In genomic region chr5:164139423-164139822, GRCh38 we compare ENCODE assay signal across 14 cellular contexts.
"Had no signal": no experiment of that assay in that cellular context is flagged by ENCODE, and none has a peak within 500 bp of the region (broad histone marks: within the 10 kb centered on the region; RNA-seq: fewer than 3 reads in every experiment).

No MANE protein-coding gene starts in this region.

- H3K4me3 ChIP-seq: coronary artery, esophagus muscularis mucosa, left lung, neural progenitor cell, ovary, stomach had no signal

- H3K4me1 ChIP-seq: esophagus muscularis mucosa, left lung, neural progenitor cell, stomach had no signal

- H3K27me3 ChIP-seq: brain microvascular endothelial cell, esophagus muscularis mucosa, left lung, neural progenitor cell, ovary, stomach had no signal

- H3K9me3 ChIP-seq: esophagus muscularis mucosa, left lung, ovary, stomach had no signal

- H3K27ac ChIP-seq: brain microvascular endothelial cell, coronary artery, esophagus muscularis mucosa, left lung, neural progenitor cell, ovary, stomach had no signal

- DNase-seq: activated CD4-positive, CD25-positive, alpha-beta regulatory T cell treated with anti-CD3 and anti-CD28 coated beads, Interleukin-2, amount 50 U/mL, for 72 hours; activated naive CD8-positive, alpha-beta T cell treated with anti-CD3 and anti-CD28 coated beads, Interleukin-2, amount 10 ng/mL, durations not matched to agents 7 days and 5 days; anterior cingulate cortex; brain microvascular endothelial cell; hippocampal formation; left lung; mammary epithelial cell; naive B cell; ovary; stimulated activated CD4-positive, alpha-beta T cell treated with anti-CD3 and anti-CD28 coated beads, Interleukin-1b, Interleukin-23, amount 100 ng/mL, for 48 hours; stomach had no signal

- H3K36me3 ChIP-seq: brain microvascular endothelial cell, esophagus muscularis mucosa, left lung, neural progenitor cell, ovary, stomach had no signal

- ATAC-seq: left lung had no signal
